8 cellular contexts compared by ENCODE assay signal in genomic region chr2:173571021-173571821, GRCh38.
DNase-seq lines count a peak whose midpoint lies in the region; ATAC-seq and TF ChIP-seq lines count a peak whose summit lies in the region.

No MANE protein-coding gene starts in this region.

- H3K9me3 Mint-ChIP-seq in chondrocyte (ENCODE audit: low read depth): peaks cover 9% of the 10 kb centered on the region
- peaks cover 3% of the 10 kb centered on the region for H3K9me3 Mint-ChIP-seq in activated CD8-positive, alpha-beta memory T cell treated with anti-CD3 and anti-CD28 coated beads, Interleukin-2, amount 10 ng/mL, durations not matched to agents 7 days and 5 days (ENCODE audit: low read depth)

- peaks cover 1% of the 10 kb centered on the region for H3K36me3 Mint-ChIP-seq in chondrocyte (ENCODE audit: low read depth)
- H3K36me3 Mint-ChIP-seq in activated CD8-positive, alpha-beta memory T cell treated with anti-CD3 and anti-CD28 coated beads, Interleukin-2, amount 10 ng/mL, durations not matched to agents 7 days and 5 days: no peaks in the 10 kb centered on the region

- H3K9ac ChIP-seq in neural cell (ENCODE audit: low read length) (peak overlapping the region; percentile 16), Karpas-422 (ENCODE audit: low read length) (no peak overlapping the region)

- ATAC-seq in Right ventricle myocardium superior (ENCODE audit: poor library complexity) (peak; percentile 68), left cardiac atrium (no peak), GM21576 (IDR thresholded peaks at IDR 0.05; ENCODE audit: unreplicated experiment) (no peak)
- no peak for ATAC-seq in activated CD8-positive, alpha-beta memory T cell treated with anti-CD3 and anti-CD28 coated beads, Interleukin-2, amount 10 ng/mL, durations not matched to agents 7 days and 5 days

- TF ChIP-seq EP300 in neural cell (conservative IDR thresholded peaks at IDR 0.05; ENCODE audit: poor library complexity, severe bottlenecking): no peak

- H3K79me2 ChIP-seq in neural cell (replicated peaks; ENCODE audit: insufficient read depth, low read length) (no peaks in the 10 kb centered on the region), Karpas-422 (ENCODE audit: low read length) (no peaks in the 10 kb centered on the region)

- peak; percentile 78 for TF ChIP-seq CTCF in chondrocyte (IDR thresholded peaks at IDR 0.05)
- TF ChIP-seq CTCF in neural cell (IDR thresholded peaks at IDR 0.05; ENCODE audit: poor library complexity, severe bottlenecking): peak; percentile 39

- H3K4me3 ChIP-seq in neural cell (ENCODE audit: low read length): peak overlapping the region; percentile 32
- no peak overlapping the region for H3K4me3 ChIP-seq in Karpas-422 (ENCODE audit: low read length)

- no peak overlapping the region for H3K27ac Mint-ChIP-seq in chondrocyte (ENCODE audit: unreplicated experiment)
- no peak overlapping the region for H3K27ac Mint-ChIP-seq in activated CD8-positive, alpha-beta memory T cell treated with anti-CD3 and anti-CD28 coated beads, Interleukin-2, amount 10 ng/mL, durations not matched to agents 7 days and 5 days

- no peak overlapping the region for H3K4me3 Mint-ChIP-seq in chondrocyte (ENCODE audit: unreplicated experiment)
- H3K4me3 Mint-ChIP-seq in activated CD8-positive, alpha-beta memory T cell treated with anti-CD3 and anti-CD28 coated beads, Interleukin-2, amount 10 ng/mL, durations not matched to agents 7 days and 5 days: no peak overlapping the region

- H4K20me1 ChIP-seq in neural cell (ENCODE audit: insufficient read depth) (no peaks in the 10 kb centered on the region), Karpas-422 (ENCODE audit: insufficient read depth, low read depth, low read length) (no peaks in the 10 kb centered on the region)

- H3K4me2 ChIP-seq in neural cell (ENCODE audit: low read length): peak overlapping the region; percentile 8
- no peak overlapping the region for H3K4me2 ChIP-seq in Karpas-422 (ENCODE audit: low read depth, low read length, poor library complexity, severe bottlenecking)

- TF ChIP-seq RAD21 in neural cell (conservative IDR thresholded peaks at IDR 0.05): peak; percentile 33

- H2AFZ ChIP-seq in neural cell (ENCODE audit: low read depth, low read length) (no peak overlapping the region), Karpas-422 (ENCODE audit: low read length) (no peak overlapping the region)

- DNase-seq in Right ventricle myocardium superior (no peak), left cardiac atrium (no peak), NCI-H345 treated with DMSO at 0.1 percent for 48 hours (lab: John Stamatoyannopoulos, UW; ENCODE audit: unreplicated experiment) (peak; percentile 90), chondrocyte (ENCODE audit: low spot score) (no peak), Karpas-422 (no peak)
- no peak for DNase-seq in activated CD8-positive, alpha-beta memory T cell treated with anti-CD3 and anti-CD28 coated beads, Interleukin-2, amount 10 ng/mL, durations not matched to agents 7 days and 5 days

- H3K9me2 ChIP-seq in neural cell (ENCODE audit: insufficient read depth, low read length) (no peaks in the 10 kb centered on the region), Karpas-422 (replicated peaks; ENCODE audit: insufficient read depth, low read length) (no peaks in the 10 kb centered on the region)

- no peaks in the 10 kb centered on the region for H3K9me3 ChIP-seq in neural cell (ENCODE audit: low read length)
- H3K9me3 ChIP-seq in Karpas-422 (ENCODE audit: low read length): no peaks in the 10 kb centered on the region

- H3K36me3 ChIP-seq in neural cell (ENCODE audit: insufficient read depth, low read length) (no peaks in the 10 kb centered on the region), Karpas-422 (ENCODE audit: insufficient read depth, low read length) (no peaks in the 10 kb centered on the region)

- H3K27me3 Mint-ChIP-seq in chondrocyte (ENCODE audit: low read depth): no peaks in the 10 kb centered on the region
- H3K27me3 Mint-ChIP-seq in activated CD8-positive, alpha-beta memory T cell treated with anti-CD3 and anti-CD28 coated beads, Interleukin-2, amount 10 ng/mL, durations not matched to agents 7 days and 5 days: peaks cover 23% of the 10 kb centered on the region

- H3F3A ChIP-seq in neural cell (ENCODE audit: insufficient read depth, low read length, poor library complexity, severe bottlenecking): no peaks in the 10 kb centered on the region

- no peaks in the 10 kb centered on the region for H3K4me1 ChIP-seq in Karpas-422 (ENCODE audit: low read length)

- H3K27ac ChIP-seq in neural cell (ENCODE audit: low read length) (no peak overlapping the region), Karpas-422 (ENCODE audit: low read length) (no peak overlapping the region)

- H3K27me3 ChIP-seq in neural cell (ENCODE audit: insufficient read depth, low read depth, low read length): no peaks in the 10 kb centered on the region
- H3K27me3 ChIP-seq in Karpas-422 (ENCODE audit: low read length): no peaks in the 10 kb centered on the region; the same call in 1 of the 2 replicates

- intact Hi-C loops in Right ventricle myocardium superior (cut with DNase I) (loop anchor here (10.0 kb wide), 1 partner anchor 314 kb away; no protein-coding TSS in a partner anchor), left cardiac atrium (cut with DNase I) (no loop called here)

- H3K4me1 Mint-ChIP-seq in chondrocyte (ENCODE audit: low read depth): peaks cover 12% of the 10 kb centered on the region
- peaks cover 6% of the 10 kb centered on the region for H3K4me1 Mint-ChIP-seq in activated CD8-positive, alpha-beta memory T cell treated with anti-CD3 and anti-CD28 coated beads, Interleukin-2, amount 10 ng/mL, durations not matched to agents 7 days and 5 days

- CTCF ChIA-PET in activated CD8-positive, alpha-beta memory T cell treated with anti-CD3 and anti-CD28 coated beads, Interleukin-2, amount 10 ng/mL, durations not matched to agents 7 days and 5 days (lab: Charles Lee): no interaction called here

TF ChIP-seq in neural cell, 6 proteins besides CTCF, POLR2A, EP300 and RAD21:
- no peak for TF ChIP-seq REST (IDR thresholded peaks at IDR 0.05; ENCODE audit: borderline replicate concordance)
- no peak for TF ChIP-seq MXI1 (conservative IDR thresholded peaks at IDR 0.05; ENCODE audit: poor library complexity, severe bottlenecking)
- no peak for TF ChIP-seq SMC3 (conservative IDR thresholded peaks at IDR 0.05; ENCODE audit: poor library complexity)
- TF ChIP-seq TAF1 (IDR thresholded peaks at IDR 0.05; ENCODE audit: low read depth): no peak
- no peak for TF ChIP-seq EZH2 (IDR thresholded peaks at IDR 0.05; ENCODE audit: borderline replicate concordance, insufficient read depth, low read length, poor library complexity, severe bottlenecking)
- no peak for TF ChIP-seq POLR2AphosphoS5 (IDR thresholded peaks at IDR 0.05)
